ENCODE assay signal across 8 cellular contexts in the genomic region with DNA sequence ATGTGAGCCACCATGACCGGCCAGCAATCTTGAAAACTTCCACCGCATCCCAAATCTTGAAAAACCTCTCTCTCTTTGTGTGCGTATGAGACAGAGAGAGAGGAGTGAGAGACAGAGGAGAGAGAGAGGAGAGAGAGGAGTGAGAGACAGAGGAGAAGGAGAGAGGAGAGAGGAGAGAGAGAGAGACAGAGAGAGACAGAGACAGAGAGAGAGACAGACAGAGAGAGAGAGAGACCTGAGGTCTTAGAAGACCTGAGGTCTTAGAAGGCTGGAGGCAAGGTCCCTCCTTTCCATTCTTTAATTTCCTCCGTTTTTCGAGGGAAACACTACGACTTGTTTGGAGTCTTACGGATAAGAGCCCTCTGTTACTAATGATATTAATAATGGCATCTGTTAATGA. TPM values are rescaled to one million over a fixed set of nuclear protein-coding genes. Genes with fewer than 3 reads are reported as not detected.
DNase-seq lines count a peak whose midpoint lies in the region; ATAC-seq and TF ChIP-seq lines count a peak whose summit lies in the region.

No MANE protein-coding gene starts in this region.

- peak overlapping the region; percentile 50 for H3K4me3 ChIP-seq in naive thymus-derived CD4-positive, alpha-beta T cell (ENCODE audit: low read length)
- no peak overlapping the region for H3K4me3 ChIP-seq in thyroid gland (replicated peaks in 1 of 3)

- no peaks in the 10 kb centered on the region for H3K27me3 Mint-ChIP-seq in MCF 10A (ENCODE audit: insufficient read depth, unreplicated experiment)
- no peaks in the 10 kb centered on the region for H3K27me3 Mint-ChIP-seq in naive thymus-derived CD4-positive, alpha-beta T cell

- H3K27ac ChIP-seq in naive thymus-derived CD4-positive, alpha-beta T cell (ENCODE audit: low read depth, low read length) = no peak overlapping the region
- no peak overlapping the region for H3K27ac ChIP-seq in thyroid gland

- POLR2A ChIA-PET in MCF 10A (lab: Yijun Ruan, JAX) = interaction anchor here (0.6 to 1.2 kb wide), 3 partner anchors 40 to 52 kb away, joined by 3 to 4 read pairs (median 3); a partner anchor contains a TSS
- POLR2A ChIA-PET in naive thymus-derived CD4-positive, alpha-beta T cell (lab: Charles Lee) = interaction anchor here (1.4 kb wide), 1 partner anchor 236 kb away, joined by 4 read pairs; a partner anchor contains a TSS

- peaks cover 15% of the 10 kb centered on the region for H3K4me1 Mint-ChIP-seq in MCF 10A (ENCODE audit: insufficient read depth, unreplicated experiment)
- peaks cover 6 to 12% (median 9%) of the 10 kb centered on the region in 7 donors for H3K4me1 Mint-ChIP-seq in naive thymus-derived CD4-positive, alpha-beta T cell

- H3K9me3 Mint-ChIP-seq in MCF 10A (ENCODE audit: unreplicated experiment) = no peaks in the 10 kb centered on the region
- peaks cover 0 to 2% (median 0%) of the 10 kb centered on the region in 11 donors for H3K9me3 Mint-ChIP-seq in naive thymus-derived CD4-positive, alpha-beta T cell

- peak overlapping the region; percentile 63 for H3K27ac Mint-ChIP-seq in MCF 10A (ENCODE audit: low read depth, unreplicated experiment)
- H3K27ac Mint-ChIP-seq in naive thymus-derived CD4-positive, alpha-beta T cell = peak overlapping the region in 8 of 9 donors; percentile 46 to 93 (median 80)

- DNase-seq in Right ventricle myocardium inferior (ENCODE audit: missing footprints) = no peak
- DNase-seq in cardiac septum (ENCODE audit: low spot score) = no peak
- DNase-seq in MCF 10A (ENCODE audit: unreplicated experiment) = no peak
- no peak for DNase-seq in naive thymus-derived CD4-positive, alpha-beta T cell
- DNase-seq in NCI-H1105 treated with DMSO at 0.1 percent for 48 hours (lab: John Stamatoyannopoulos, UW) = no peak
- no peak for DNase-seq in thyroid gland

- no peak overlapping the region for H3K4me3 Mint-ChIP-seq in MCF 10A (ENCODE audit: unreplicated experiment)
- peak overlapping the region in 9 of 10 donors; percentile 50 to 79 (median 73) for H3K4me3 Mint-ChIP-seq in naive thymus-derived CD4-positive, alpha-beta T cell

- H3K9me3 ChIP-seq in naive thymus-derived CD4-positive, alpha-beta T cell (ENCODE audit: control insufficient read depth in 2 of 3, low read length in 3 of 3) = no peaks in the 10 kb centered on the region
- H3K9me3 ChIP-seq in thyroid gland = no peaks in the 10 kb centered on the region

- ATAC-seq in Right ventricle myocardium inferior (peak; percentile 7), HG03378 (IDR thresholded peaks at IDR 0.05; ENCODE audit: unreplicated experiment) (no peak), GM21723 (IDR thresholded peaks at IDR 0.05; ENCODE audit: unreplicated experiment) (no peak)
- peak; percentile 6 for ATAC-seq in naive thymus-derived CD4-positive, alpha-beta T cell

- H3K27me3 ChIP-seq in naive thymus-derived CD4-positive, alpha-beta T cell (ENCODE audit: control insufficient read depth in 2 of 2, insufficient read depth in 2 of 2, low read length in 2 of 2) = no peaks in the 10 kb centered on the region
- no peaks in the 10 kb centered on the region for H3K27me3 ChIP-seq in thyroid gland

- H3K36me3 Mint-ChIP-seq in MCF 10A (ENCODE audit: insufficient read depth, unreplicated experiment) = no peaks in the 10 kb centered on the region
- H3K36me3 Mint-ChIP-seq in naive thymus-derived CD4-positive, alpha-beta T cell = no peaks in the 10 kb centered on the region

- 35 to 40% methylated on average over 7 of the region's 7 CpGs for WGBS in thyroid gland, 2 donors

- intact Hi-C loops in Right ventricle myocardium inferior (cut with DNase I) (no loop called here), cardiac septum (cut with DNase I) (no loop called here), MCF 10A (cut with micrococcal nuclease) (no loop called here), thyroid gland (cut with DNase I) (no loop called here)
- intact Hi-C loops in naive thymus-derived CD4-positive, alpha-beta T cell (cut with micrococcal nuclease) = no loop called here

- BruUV-seq in MCF 10A (replicated peaks; lab: Mats Ljungman, UMichigan) = no TSS peak

- TF ChIP-seq POLR2A in thyroid gland (IDR thresholded peaks at IDR 0.05) = no peak

- H3K36me3 ChIP-seq in naive thymus-derived CD4-positive, alpha-beta T cell (ENCODE audit: control insufficient read depth in 2 of 3, insufficient read depth in 3 of 3, low read length in 3 of 3) = no peaks in the 10 kb centered on the region
- no peaks in the 10 kb centered on the region for H3K36me3 ChIP-seq in thyroid gland

- CTCF ChIA-PET in MCF 10A (lab: Yijun Ruan, JAX) = interaction anchor here (0.6 to 4.9 kb wide), 20 partner anchors 9 to 1581 kb away, joined by 3 to 61 read pairs (median 4); a partner anchor contains a TSS
- CTCF ChIA-PET in naive thymus-derived CD4-positive, alpha-beta T cell (lab: Charles Lee) = interaction anchor here (1.0 to 1.7 kb wide), 3 partner anchors 10 to 121 kb away, joined by 3 to 9 read pairs (median 4); no protein-coding TSS in a partner anchor

- peaks cover 0 to 5% of the 10 kb centered on the region in 2 donors for H3K4me1 ChIP-seq in naive thymus-derived CD4-positive, alpha-beta T cell (ENCODE audit: control insufficient read depth in 2 of 2, insufficient read depth in 2 of 2, low read length in 2 of 2)
- no peaks in the 10 kb centered on the region for H3K4me1 ChIP-seq in thyroid gland

- TF ChIP-seq CTCF in MCF 10A (IDR thresholded peaks at IDR 0.05; ENCODE audit: unreplicated experiment) = no peak
- no peak for TF ChIP-seq CTCF in thyroid gland (IDR thresholded peaks at IDR 0.05)

RNA-seq across cellular contexts. Expression of a gene that starts 39.5 kb away (rescaled TPM):
- total RNA-seq in Right ventricle myocardium inferior (4.2 TPM), cardiac septum (0.54 TPM), MCF 10A (2022) (30.3 and 58.4 TPM in 2 replicates), thyroid gland (not detected)
- 1 to 10 TPM in 1 of 5 experiments, not detected in 4; 1.1 TPM for total RNA-seq in naive thymus-derived CD4-positive, alpha-beta T cell
- polyA plus RNA-seq in naive thymus-derived CD4-positive, alpha-beta T cell = not detected

RNA-seq across cellular contexts. Expression of a gene that starts 55.6 kb away (rescaled TPM):
- total RNA-seq in Right ventricle myocardium inferior (144 TPM), cardiac septum (118 TPM), MCF 10A (2022) (75.5 and 76.8 TPM in 2 replicates), thyroid gland (100 to 1,000 TPM; 151 to 174 (median 163) TPM)
- total RNA-seq in naive thymus-derived CD4-positive, alpha-beta T cell = 100 to 1,000 TPM in 4 of 5 experiments, 10 to 100 TPM in 1; 93.4 to 129 (median 125) TPM
- polyA plus RNA-seq in naive thymus-derived CD4-positive, alpha-beta T cell = 10 to 100 TPM; 50.2 to 87.8 TPM

Comparison
In these comparisons a context has a peak if more than half of its experiments do, and no peak if none do; other contexts are left out.
1. ATAC-seq: peak in Right ventricle myocardium inferior (single experiment) and naive thymus-derived CD4-positive, alpha-beta T cell (single experiment); none in HG03378 (single experiment) and GM21723 (single experiment).